Comparison of ENCODE assay signal across 20 cellular contexts in the genomic region with DNA sequence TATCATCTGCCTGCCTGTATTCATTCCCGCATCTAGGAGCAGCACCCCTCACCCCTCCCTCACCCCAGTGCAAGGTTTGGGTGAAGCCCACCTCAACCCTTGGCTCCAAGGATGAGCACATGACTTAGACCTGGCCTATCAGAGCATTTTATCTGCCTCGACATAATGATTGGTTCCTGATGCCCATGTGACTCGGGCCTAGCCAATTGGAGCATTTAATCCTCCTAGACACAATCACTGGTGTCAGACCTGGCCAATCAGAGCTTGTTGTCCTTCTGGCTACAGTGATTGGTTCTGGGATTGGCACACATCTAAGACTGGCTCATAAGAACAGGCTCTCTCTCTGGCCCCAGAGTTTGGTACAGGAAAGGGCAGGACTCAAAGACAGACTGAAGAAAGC. TPM values are rescaled to one million over a fixed set of nuclear protein-coding genes. Genes with fewer than 3 reads are reported as not detected.
"Had no signal": no experiment of that assay in that cellular context is flagged by ENCODE, and none has a peak within 500 bp of the region (broad histone marks: within the 10 kb centered on the region; RNA-seq: fewer than 3 reads in every experiment).

No MANE protein-coding gene starts in this region.

- H3K27ac ChIP-seq: breast epithelium, esophagus squamous epithelium, neutrophil, skin epidermis, thoracic aorta had no signal

- H3K4me1 ChIP-seq: breast epithelium, esophagus squamous epithelium had no signal

- DNase-seq: activated CD4-positive, alpha-beta T cell treated with anti-CD3 and anti-CD28 coated beads for 36 hours; activated CD8-positive, alpha-beta memory T cell treated with anti-CD3 and anti-CD28 coated beads, Interleukin-2, amount 50 U/mL, for 4 hours; activated CD8-positive, alpha-beta T cell treated with anti-CD3 and anti-CD28 coated beads for 36 hours; activated naive CD8-positive, alpha-beta T cell treated with anti-CD3 and anti-CD28 coated beads, Interleukin-2, amount 10 ng/mL, durations not matched to agents 7 days and 5 days; activated T-cell treated with anti-CD3 and anti-CD28 coated beads, Interleukin-2, amount 50 U/mL, for 72 hours; anterior cingulate cortex; esophagus squamous epithelium; foreskin fibroblast; glutamatergic neuron; left colon; naive thymus-derived CD4-positive, alpha-beta T cell; stimulated activated CD4-positive, alpha-beta T cell treated with anti-CD3 and anti-CD28 coated beads, Interleukin-4, amount 100 ng/mL, for 4 hours; stimulated activated naive CD8-positive, alpha-beta T cell treated with anti-CD3 and anti-CD28 coated beads, Interleukin-15, amount 100 ng/mL, for 72 hours had no signal

- H3K4me3 ChIP-seq: breast epithelium, esophagus squamous epithelium, skin epidermis, thoracic aorta had no signal

- ATAC-seq: activated CD4-positive, alpha-beta T cell treated with anti-CD3 and anti-CD28 coated beads for 36 hours; activated CD8-positive, alpha-beta T cell treated with anti-CD3 and anti-CD28 coated beads for 36 hours; activated T-cell treated with anti-CD3 and anti-CD28 coated beads, Interleukin-2, amount 50 U/mL, for 72 hours; left colon; naive thymus-derived CD4-positive, alpha-beta T cell; stimulated activated naive CD8-positive, alpha-beta T cell treated with anti-CD3 and anti-CD28 coated beads, Interleukin-15, amount 100 ng/mL, for 72 hours had no signal

- H3K36me3 ChIP-seq: breast epithelium, esophagus squamous epithelium, neutrophil, thoracic aorta had no signal

- H3K27me3 ChIP-seq: breast epithelium, neutrophil had no signal

RNA-seq across cellular contexts. Expression of a gene that starts 40.5 kb away (rescaled TPM):
- total RNA-seq: chondrocyte, dermis microvascular lymphatic vessel endothelial cell, esophagus squamous epithelium, lung microvascular endothelial cell, thoracic aorta had no signal
